Comparison of ENCODE assay signal across 8 cellular contexts in genomic region chr1:18575620-18576019, GRCh38. TPM values are rescaled to one million over a fixed set of nuclear protein-coding genes. Genes with fewer than 3 reads are reported as not detected.
DNase-seq lines count a peak whose midpoint lies in the region; ATAC-seq, FAIRE-seq and TF ChIP-seq lines count a peak whose summit lies in the region.

No MANE protein-coding gene starts in this region.

- ATAC-seq in GM19467 (IDR thresholded peaks at IDR 0.05; ENCODE audit: unreplicated experiment) = no peak
- ATAC-seq in GM21786 (IDR thresholded peaks at IDR 0.05; ENCODE audit: unreplicated experiment) = no peak

- no peaks in the 10 kb centered on the region for H3K4me1 ChIP-seq in prostate gland (replicated peaks)

- intact Hi-C loops in Calu3 (cut with micrococcal nuclease; ENCODE audit: unreplicated experiment) (loop anchor here (10.0 kb wide), 2 partner anchors 281 to 651 kb away; no protein-coding TSS in a partner anchor), prostate gland (cut with DNase I) (loop anchor here (10.0 kb wide), 1 partner anchor 1081 kb away; no protein-coding TSS in a partner anchor)

- FAIRE-seq in HTR-8/SVneo (lab: Jason Lieb, UNC) = no peak

- no peak overlapping the region for H3K4me3 Mint-ChIP-seq in Calu3 (ENCODE audit: low read depth, unreplicated experiment)

- peaks cover 2% of the 10 kb centered on the region for H3K27me3 ChIP-seq in prostate gland (replicated peaks; ENCODE audit: insufficient read depth)

- no peaks in the 10 kb centered on the region for H3K36me3 Mint-ChIP-seq in Calu3 (ENCODE audit: insufficient read depth, unreplicated experiment)

- H3K9me3 ChIP-seq in prostate gland = no peaks in the 10 kb centered on the region

- H3K9me3 Mint-ChIP-seq in Calu3 (ENCODE audit: low read depth, unreplicated experiment) = no peaks in the 10 kb centered on the region

- no peaks in the 10 kb centered on the region for H3K36me3 ChIP-seq in prostate gland

- H3K4me3 ChIP-seq in fibroblast of villous mesenchyme (ENCODE audit: low read depth, low read length) (no peak overlapping the region), prostate gland (no peak overlapping the region)

- peak; percentile 85 for TF ChIP-seq CTCF in Calu3 (IDR thresholded peaks at IDR 0.05; ENCODE audit: unreplicated experiment)
- TF ChIP-seq CTCF in fibroblast of villous mesenchyme (IDR thresholded peaks at IDR 0.05; ENCODE audit: insufficient read depth, low read depth, low read length) = peak; percentile 86
- TF ChIP-seq CTCF in prostate gland (IDR thresholded peaks at IDR 0.05) = peak; percentile 31 to 67 (median 56)

- CTCF ChIA-PET in Calu3 (lab: Charles Lee) = interaction anchor here (1.0 to 1.7 kb wide), 9 partner anchors 13 to 656 kb away, joined by 3 to 5 read pairs (median 4); partner anchors contain the start of gene KLHDC7A

- BruUV-seq in Calu3 (replicated peaks; lab: Mats Ljungman, UMichigan) = no TSS peak

- no peak overlapping the region for H3K27ac ChIP-seq in prostate gland

- peak; percentile 80 for DNase-seq in Calu3
- DNase-seq in HTR-8/SVneo (ENCODE audit: insufficient read length, low spot score) = peak; percentile 51
- peak; percentile 29 for DNase-seq in UCSD-AML1 (lab: John Stamatoyannopoulos, UW; ENCODE audit: unreplicated experiment)
- DNase-seq in fibroblast of villous mesenchyme (ENCODE audit: low read depth) = peak; percentile 39
- peak; percentile 28 for DNase-seq in prostate gland (ENCODE audit: low spot score)
- no peak for DNase-seq in superior temporal gyrus (ENCODE audit: extremely low spot score)

- H3K27ac Mint-ChIP-seq in Calu3 (ENCODE audit: unreplicated experiment) = no peak overlapping the region

- no peak for TF ChIP-seq POLR2A in prostate gland (IDR thresholded peaks at IDR 0.05)

- no peaks in the 10 kb centered on the region for H3K4me1 Mint-ChIP-seq in Calu3 (ENCODE audit: low read depth, unreplicated experiment)

- H3K27me3 Mint-ChIP-seq in Calu3 (ENCODE audit: unreplicated experiment) = peaks cover 59% of the 10 kb centered on the region

- WGBS in prostate gland = 19% methylated on average over 8 of the region's 8 CpGs

RNA-seq across cellular contexts. Expression of gene PAX7, which starts 55.0 kb away (rescaled TPM):
- total RNA-seq in Calu3 (2022) = not detected in 2 replicates
- total RNA-seq in fibroblast of villous mesenchyme = not detected in 2 replicates
- under 1 TPM in 1 of 2 donors, not detected in 1; 0.32 TPM for total RNA-seq in prostate gland
